ENCODE assay signal across 20 cellular contexts in genomic region chr14:64439141-64439540, GRCh38. TPM values are rescaled to one million over a fixed set of nuclear protein-coding genes. Genes with fewer than 3 reads are reported as not detected.
DNase-seq lines count a peak whose midpoint lies in the region; ATAC-seq and TF ChIP-seq lines count a peak whose summit lies in the region.
"Had no signal": no experiment of that assay in that cellular context is flagged by ENCODE, and none has a peak within 500 bp of the region (broad histone marks: within the 10 kb centered on the region; RNA-seq: fewer than 3 reads in every experiment).

No MANE protein-coding gene starts in this region.

- peaks cover 23% of the 10 kb centered on the region for H3K4me1 Mint-ChIP-seq in activated CD4-positive, alpha-beta T cell treated with anti-CD3 and anti-CD28 coated beads, Interleukin-2, amount 10 ng/mL, durations not matched to agents 24 days and 14 days

- H4K20me1 ChIP-seq in fibroblast of lung (ENCODE audit: control insufficient read depth, extremely low read depth, insufficient read depth, low read length), result no peaks in the 10 kb centered on the region

- H3K27ac ChIP-seq in SJSA1 (peak overlapping the region; percentile 92), fibroblast of lung (ENCODE audit: insufficient read depth, low read length) (peak overlapping the region; percentile 51)
- H3K27ac ChIP-seq: esophagus squamous epithelium, ovary had no signal

- no peak for ATAC-seq in GM18909 (IDR thresholded peaks at IDR 0.05; ENCODE audit: poor library complexity, unreplicated experiment)

- H3K4me2 ChIP-seq in fibroblast of lung (ENCODE audit: extremely low read depth, insufficient read depth, low read length) (no peak overlapping the region), skeletal muscle satellite cell (ENCODE audit: low read length) (peak overlapping the region; percentile 70)

- no peak overlapping the region for H2AFZ ChIP-seq in fibroblast of lung (ENCODE audit: low read length)

- H3K27me3 ChIP-seq in SJSA1 (replicated peaks), result no peaks in the 10 kb centered on the region
- no peaks in the 10 kb centered on the region for H3K27me3 ChIP-seq in fibroblast of lung (ENCODE audit: control insufficient read depth, insufficient read depth, low read length)
- H3K27me3 ChIP-seq in skeletal muscle satellite cell (ENCODE audit: control insufficient read depth, insufficient read depth, low read length), result no peaks in the 10 kb centered on the region
- H3K27me3 ChIP-seq: esophagus squamous epithelium, ovary, uterus had no signal

- H3K4me1 ChIP-seq in SJSA1 (replicated peaks) (peaks cover 33% of the 10 kb centered on the region), fibroblast of lung (ENCODE audit: control insufficient read depth, extremely low read depth, insufficient read depth, low read length) (peaks cover 8% of the 10 kb centered on the region), skeletal muscle satellite cell (ENCODE audit: control insufficient read depth, insufficient read depth, low read length) (peaks cover 38% of the 10 kb centered on the region)
- H3K4me1 ChIP-seq: esophagus squamous epithelium, uterus had no signal

- H3K79me2 ChIP-seq in fibroblast of lung (ENCODE audit: control insufficient read depth, insufficient read depth, low read length), result no peaks in the 10 kb centered on the region

- H3K4me3 ChIP-seq in SJSA1 (no peak overlapping the region), fibroblast of lung (replicated peaks in 1 of 4; ENCODE audit: control extremely low read depth in 1 of 4, insufficient read depth in 1 of 4, low read depth in 3 of 4, low read length in 4 of 4) (no peak overlapping the region), skeletal muscle satellite cell (ENCODE audit: low read length) (no peak overlapping the region)
- H3K4me3 ChIP-seq: esophagus squamous epithelium, ovary, uterus had no signal

- intact Hi-C loops in activated CD4-positive, alpha-beta T cell treated with anti-CD3 and anti-CD28 coated beads, Interleukin-2, amount 10 ng/mL, durations not matched to agents 24 days and 14 days (cut with micrococcal nuclease), result loop anchor here (5.0 kb wide), 1 partner anchor 47 kb away; no protein-coding TSS in a partner anchor

- no peaks in the 10 kb centered on the region for H3K9me3 Mint-ChIP-seq in activated CD4-positive, alpha-beta T cell treated with anti-CD3 and anti-CD28 coated beads, Interleukin-2, amount 10 ng/mL, durations not matched to agents 24 days and 14 days
- H3K9me3 Mint-ChIP-seq: dendritic cell treated with granulocyte-macrophage colony-stimulating factor and Interleukin-4, amounts not matched to agents 40 ng/mL and 50 ng/mL, for 4 days had no signal

- DNase-seq in activated CD4-positive, alpha-beta T cell treated with anti-CD3 and anti-CD28 coated beads, Interleukin-2, amount 10 ng/mL, durations not matched to agents 24 days and 14 days, result no peak
- DNase-seq in activated CD4-positive, alpha-beta T cell treated with anti-CD3 and anti-CD28 coated beads, Interleukin-2, amount 50 U/mL, for 48 hours, result no peak
- DNase-seq in SJSA1 (ENCODE audit: low read depth in 1 of 2, low spot score in 2 of 2) (no peak), fibroblast of lung (ENCODE audit: low read depth in 2 of 2) (no peak), MV-4-11 (lab: John Stamatoyannopoulos, UW) (no peak)
- DNase-seq in activated naive CD4-positive, alpha-beta T cell (lab: John Stamatoyannopoulos, UW), result no peak
- DNase-seq: activated CD4-positive, alpha-beta T cell treated with anti-CD3 and anti-CD28 coated beads for 1 hour; activated T-cell treated with anti-CD3 and anti-CD28 coated beads, Interleukin-2, amount 50 U/mL, for 1 hour; DMS79; esophagus squamous epithelium; NCI-H1694 treated with DMSO at 0.1 percent for 48 hours; NCI-H510A; SHP77; small intestine; T1000; uterus had no signal

- H3K9me3 ChIP-seq in SJSA1 (replicated peaks) (no peaks in the 10 kb centered on the region), fibroblast of lung (ENCODE audit: control insufficient read depth, insufficient read depth, low read depth, low read length) (no peaks in the 10 kb centered on the region), skeletal muscle satellite cell (replicated peaks; ENCODE audit: low read length) (no peaks in the 10 kb centered on the region)
- H3K9me3 ChIP-seq: esophagus squamous epithelium, ovary, uterus had no signal

- peak overlapping the region; percentile 63 for H3K27ac Mint-ChIP-seq in activated CD4-positive, alpha-beta T cell treated with anti-CD3 and anti-CD28 coated beads, Interleukin-2, amount 10 ng/mL, durations not matched to agents 24 days and 14 days
- H3K27ac Mint-ChIP-seq: dendritic cell treated with granulocyte-macrophage colony-stimulating factor and Interleukin-4, amounts not matched to agents 40 ng/mL and 50 ng/mL, for 4 days had no signal

- TF ChIP-seq CTCF in fibroblast of lung (conservative IDR thresholded peaks at IDR 0.05 in 1 of 2, IDR thresholded peaks at IDR 0.05 in 1 of 2; ENCODE audit: low read depth in 1 of 2, low read length in 2 of 2), result no peak

- H3K36me3 Mint-ChIP-seq in activated CD4-positive, alpha-beta T cell treated with anti-CD3 and anti-CD28 coated beads, Interleukin-2, amount 10 ng/mL, durations not matched to agents 24 days and 14 days (ENCODE audit: low read depth), result peaks cover 69% of the 10 kb centered on the region

- peak overlapping the region; percentile 9 for H3K4me3 Mint-ChIP-seq in activated CD4-positive, alpha-beta T cell treated with anti-CD3 and anti-CD28 coated beads, Interleukin-2, amount 10 ng/mL, durations not matched to agents 24 days and 14 days
- H3K4me3 Mint-ChIP-seq: dendritic cell treated with granulocyte-macrophage colony-stimulating factor and Interleukin-4, amounts not matched to agents 40 ng/mL and 50 ng/mL, for 4 days had no signal

- no peaks in the 10 kb centered on the region for H3K27me3 Mint-ChIP-seq in activated CD4-positive, alpha-beta T cell treated with anti-CD3 and anti-CD28 coated beads, Interleukin-2, amount 10 ng/mL, durations not matched to agents 24 days and 14 days
- H3K27me3 Mint-ChIP-seq: dendritic cell treated with granulocyte-macrophage colony-stimulating factor and Interleukin-4, amounts not matched to agents 40 ng/mL and 50 ng/mL, for 4 days had no signal

- peaks cover 83% of the 10 kb centered on the region for H3K36me3 ChIP-seq in SJSA1
- peaks cover 8% of the 10 kb centered on the region for H3K36me3 ChIP-seq in fibroblast of lung (ENCODE audit: control insufficient read depth, insufficient read depth, low read length)
- H3K36me3 ChIP-seq in skeletal muscle satellite cell (ENCODE audit: insufficient read depth, low read length), result peaks cover 49% of the 10 kb centered on the region
- H3K36me3 ChIP-seq: ovary, uterus had no signal

- H3K9ac ChIP-seq in fibroblast of lung (ENCODE audit: insufficient read depth, low read length), result no peak overlapping the region
- peak overlapping the region; percentile 27 for H3K9ac ChIP-seq in skeletal muscle satellite cell (ENCODE audit: low read depth, low read length)

RNA-seq across cellular contexts. Expression of gene AKAP5, which starts 26.2 kb away (rescaled TPM):
- total RNA-seq in activated CD4-positive, alpha-beta T cell treated with anti-CD3 and anti-CD28 coated beads, Interleukin-2, amount 10 ng/mL, durations not matched to agents 24 days and 14 days, result 0.90 and 0.98 TPM in 2 replicates
- total RNA-seq in SJSA1 (2014; rRNA removed; shearing (Covaris generic)), result 7.3 and 8.3 TPM in 2 replicates
- total RNA-seq in fibroblast of lung, result 0.17 and 0.26 TPM in 2 replicates
- polyA plus RNA-seq in fibroblast of lung, result 0.19 and 0.30 TPM in 2 replicates
- polyA plus RNA-seq in fibroblast of lung (2012), result 0.26 and 0.28 TPM in 2 replicates
- 0.08 TPM in 1 of 2 replicates, not detected in the other for polyA minus RNA-seq in fibroblast of lung (ENCODE audit: low replicate concordance)
- total RNA-seq in skeletal muscle satellite cell (2012; rRNA removed), result 0.22 and 0.25 TPM in 2 replicates

RNA-seq across cellular contexts. Expression of gene MTHFD1, which starts 51.0 kb away (rescaled TPM):
- total RNA-seq in activated CD4-positive, alpha-beta T cell treated with anti-CD3 and anti-CD28 coated beads, Interleukin-2, amount 10 ng/mL, durations not matched to agents 24 days and 14 days, result 246 and 249 TPM in 2 replicates
- 39.5 and 56.6 TPM in 2 replicates for total RNA-seq in SJSA1 (2014; rRNA removed; shearing (Covaris generic))
- 33.1 and 41.6 TPM in 2 replicates for total RNA-seq in fibroblast of lung
- polyA plus RNA-seq in fibroblast of lung, result 39.4 and 76.4 TPM in 2 replicates
- 49.0 and 107 TPM in 2 replicates for polyA plus RNA-seq in fibroblast of lung (2012)
- 32.0 and 81.7 TPM in 2 replicates for polyA minus RNA-seq in fibroblast of lung (ENCODE audit: low replicate concordance)
- 40.1 and 43.9 TPM in 2 replicates for total RNA-seq in skeletal muscle satellite cell (2012; rRNA removed)
